ENCODE assay signal across 8 cellular contexts in genomic region chr7:26397786-26398435, GRCh38.
DNase-seq lines count a peak whose midpoint lies in the region; ATAC-seq and TF ChIP-seq lines count a peak whose summit lies in the region.

No MANE protein-coding gene starts in this region.

- CTCF ChIA-PET in activated B cell treated with CpG ODN at 0.5 μM for 24 hours (lab: Charles Lee), result interaction anchor here (1.0 to 3.0 kb wide), 8 partner anchors 9 to 505 kb away, joined by 3 to 13 read pairs (median 3); no protein-coding TSS in a partner anchor

- no peaks in the 10 kb centered on the region for H3K9me3 Mint-ChIP-seq in activated B cell treated with CpG ODN at 0.5 μM for 24 hours

- H3K27me3 ChIP-seq in HUES6 (ENCODE audit: control insufficient read depth, insufficient read depth, low read length), result no peaks in the 10 kb centered on the region

- peak overlapping the region; percentile 80 for H3K27ac Mint-ChIP-seq in activated B cell treated with CpG ODN at 0.5 μM for 24 hours

- H3K4me3 ChIP-seq in HUES6 (ENCODE audit: low read depth, low read length), result peak overlapping the region; percentile 88

- peaks cover 22% of the 10 kb centered on the region for H3K4me1 ChIP-seq in HUES6 (ENCODE audit: control insufficient read depth, insufficient read depth, low read length)

- peaks cover 2% of the 10 kb centered on the region for H3K36me3 Mint-ChIP-seq in activated B cell treated with CpG ODN at 0.5 μM for 24 hours (ENCODE audit: low read depth)

- H3K27ac ChIP-seq in HUES6 (ENCODE audit: low read depth, low read length), result no peak overlapping the region; the same call in 1 of the 2 replicates

- no peaks in the 10 kb centered on the region for H3K27me3 Mint-ChIP-seq in activated B cell treated with CpG ODN at 0.5 μM for 24 hours

- H3K4me3 Mint-ChIP-seq in activated B cell treated with CpG ODN at 0.5 μM for 24 hours, result peak overlapping the region; percentile 85

- H3K36me3 ChIP-seq in HUES6 (ENCODE audit: control insufficient read depth, insufficient read depth, low read length), result no peaks in the 10 kb centered on the region

- H3K9ac ChIP-seq in HUES6 (ENCODE audit: low read length), result peak overlapping the region; percentile 94

- TF ChIP-seq CTCF in activated B cell treated with CpG ODN at 0.5 μM for 24 hours (IDR thresholded peaks at IDR 0.05), result no peak

- intact Hi-C loops in activated B cell treated with CpG ODN at 0.5 μM for 24 hours (cut with micrococcal nuclease), result loop anchor here (1.0 to 5.0 kb wide), 6 partner anchors 21 to 1755 kb away; partner anchors contain the start of genes CBX3, HOXA1 and SKAP2

- POLR2A ChIA-PET in activated B cell treated with CpG ODN at 0.5 μM for 24 hours (lab: Charles Lee), result interaction anchor here (1.1 to 2.3 kb wide), 8 partner anchors 8 to 430 kb away, joined by 3 to 13 read pairs (median 7); partner anchors contain the start of genes CBX3 and NFE2L3

- DNase-seq in GDM1 (lab: John Stamatoyannopoulos, UW) (peak; percentile 67), activated B cell treated with CpG ODN at 0.5 μM for 24 hours (no peak), foreskin melanocyte (peak; percentile 14), nucleus accumbens (lab: John Stamatoyannopoulos, UW) (peak in 31 of 56 donors; percentile 5 to 68 (median 44)), KG1 (lab: John Stamatoyannopoulos, UW) (no peak)
- no peak for DNase-seq in activated CD8-positive, alpha-beta memory T cell treated with anti-CD3 and anti-CD28 coated beads, Interleukin-2, amount 50 U/mL, for 48 hours

- peaks cover 36% of the 10 kb centered on the region for H3K4me1 Mint-ChIP-seq in activated B cell treated with CpG ODN at 0.5 μM for 24 hours

- no peaks in the 10 kb centered on the region for H3K9me3 ChIP-seq in HUES6 (ENCODE audit: control insufficient read depth, insufficient read depth, low read depth, low read length)

- ATAC-seq in GM21367 (IDR thresholded peaks at IDR 0.05; ENCODE audit: unreplicated experiment) (peak; percentile 18), activated B cell treated with CpG ODN at 0.5 μM for 24 hours (ENCODE audit: low read depth) (peak; percentile 7)

Comparison
In these comparisons a context has a peak if more than half of its experiments do, and no peak if none do; other contexts are left out.
1. DNase-seq: peak in GDM1 (single experiment), foreskin melanocyte (single experiment) and nucleus accumbens (31 of 56); none in activated B cell treated with CpG ODN at 0.5 μM for 24 hours (single experiment), KG1 (single experiment) and activated CD8-positive, alpha-beta memory T cell treated with anti-CD3 and anti-CD28 coated beads, Interleukin-2, amount 50 U/mL, for 48 hours (single experiment).